ENCODE assay signal across 26 cellular contexts in genomic region chr2:24365826-24366225, GRCh38. TPM values are rescaled to one million over a fixed set of nuclear protein-coding genes. Genes with fewer than 3 reads are reported as not detected.
DNase-seq lines count a peak whose midpoint lies in the region; ATAC-seq and TF ChIP-seq lines count a peak whose summit lies in the region.
"Had no signal": no experiment of that assay in that cellular context is flagged by ENCODE, and none has a peak within 500 bp of the region (broad histone marks: within the 10 kb centered on the region; RNA-seq: fewer than 3 reads in every experiment).

No MANE protein-coding gene starts in this region.

- ATAC-seq in activated B cell treated with CpG ODN at 0.5 μM for 24 hours (ENCODE audit: low read depth) (no peak), left lung (no peak), HG02588 (IDR thresholded peaks at IDR 0.05; ENCODE audit: unreplicated experiment) (no peak)
- ATAC-seq: activated CD8-positive, alpha-beta memory T cell treated with anti-CD3 and anti-CD28 coated beads, Interleukin-2, amount 10 ng/mL, durations not matched to agents 7 days and 5 days; effector memory CD8-positive, alpha-beta T cell; natural killer cell treated with Interleukin-12 subunit alpha and Interleukin-12 subunit beta and Interleukin-15 and Interleukin-18, amount 100 ng/mL, for 72 hours; stimulated activated effector memory CD8-positive, alpha-beta T cell treated with anti-CD3 and anti-CD28 coated beads, Interleukin-12 subunit alpha, Interleukin-12 subunit beta, amount 100 ng/mL, for 72 hours had no signal

- CTCF ChIA-PET in activated B cell treated with CpG ODN at 0.5 μM for 24 hours (lab: Charles Lee) = no interaction called here

- TF ChIP-seq CTCF in activated B cell treated with CpG ODN at 0.5 μM for 24 hours (IDR thresholded peaks at IDR 0.05) = no peak
- no peak for TF ChIP-seq CTCF in left lung (IDR thresholded peaks at IDR 0.05)
- TF ChIP-seq CTCF in stomach (IDR thresholded peaks at IDR 0.05) = no peak

- POLR2A ChIA-PET in activated B cell treated with CpG ODN at 0.5 μM for 24 hours (lab: Charles Lee) = no interaction called here

- TF ChIP-seq EP300 in stomach (IDR thresholded peaks at IDR 0.05) = no peak

- peaks cover 31% of the 10 kb centered on the region for H3K4me1 Mint-ChIP-seq in activated B cell treated with CpG ODN at 0.5 μM for 24 hours
- peaks cover 7% of the 10 kb centered on the region for H3K4me1 Mint-ChIP-seq in T-helper 2 cell treated with Interferon-gamma antibody and Interleukin-4, amounts not matched to agents 5 μg/mL and 100 μg/mL, for 36 hours (ENCODE audit: low read depth)

- peak overlapping the region; percentile 78 for H3K27ac Mint-ChIP-seq in activated B cell treated with CpG ODN at 0.5 μM for 24 hours
- no peak overlapping the region for H3K27ac Mint-ChIP-seq in T-helper 2 cell treated with Interferon-gamma antibody and Interleukin-4, amounts not matched to agents 5 μg/mL and 100 μg/mL, for 36 hours
- H3K27ac Mint-ChIP-seq: activated CD8-positive, alpha-beta memory T cell treated with anti-CD3 and anti-CD28 coated beads, Interleukin-2, amount 10 ng/mL, durations not matched to agents 7 days and 5 days; activated naive CD8-positive, alpha-beta T cell treated with anti-CD3 and anti-CD28 coated beads for 36 hours; activated T-helper 2 cell treated with anti-CD3 and anti-CD28 coated beads, Interferon-gamma antibody, Interleukin-2, Interleukin-4, amounts not matched to agents 10 μg/mL and 5 μg/mL and 100 μg/mL, durations not matched to agents 14 hours and 24 hours and 36 hours; effector memory CD8-positive, alpha-beta T cell; natural killer cell treated with Interleukin-12 subunit alpha and Interleukin-12 subunit beta and Interleukin-15 and Interleukin-18, amount 100 ng/mL, for 72 hours; stimulated activated effector memory CD8-positive, alpha-beta T cell treated with anti-CD3 and anti-CD28 coated beads, Interleukin-12 subunit alpha, Interleukin-12 subunit beta, amount 100 ng/mL, for 72 hours had no signal

- H3K27ac ChIP-seq in left lung = peak overlapping the region; percentile 53 to 62
- H3K27ac ChIP-seq in stomach = peak overlapping the region in 4 of 5 donors; percentile 55 to 78 (median 68)
- H3K27ac ChIP-seq: parathyroid adenoma had no signal

- no peaks in the 10 kb centered on the region for H3K36me3 ChIP-seq in left lung
- H3K36me3 ChIP-seq in stomach = no peaks in the 10 kb centered on the region
- H3K36me3 ChIP-seq: sigmoid colon, thyroid gland had no signal

- H3K27me3 ChIP-seq in left lung (no peaks in the 10 kb centered on the region), stomach (no peaks in the 10 kb centered on the region)
- H3K27me3 ChIP-seq: sigmoid colon, thyroid gland had no signal

- TF ChIP-seq POLR2A in stomach (IDR thresholded peaks at IDR 0.05) = no peak

- no peaks in the 10 kb centered on the region for H3K36me3 Mint-ChIP-seq in activated B cell treated with CpG ODN at 0.5 μM for 24 hours (ENCODE audit: low read depth)
- H3K36me3 Mint-ChIP-seq in T-helper 2 cell treated with Interferon-gamma antibody and Interleukin-4, amounts not matched to agents 5 μg/mL and 100 μg/mL, for 36 hours (ENCODE audit: low read depth) = no peaks in the 10 kb centered on the region
- H3K36me3 Mint-ChIP-seq: activated CD8-positive, alpha-beta memory T cell treated with anti-CD3 and anti-CD28 coated beads, Interleukin-2, amount 10 ng/mL, durations not matched to agents 7 days and 5 days; activated naive CD8-positive, alpha-beta T cell treated with anti-CD3 and anti-CD28 coated beads for 36 hours; natural killer cell treated with Interleukin-12 subunit alpha and Interleukin-12 subunit beta and Interleukin-15 and Interleukin-18, amount 100 ng/mL, for 72 hours; stimulated activated effector memory CD8-positive, alpha-beta T cell treated with anti-CD3 and anti-CD28 coated beads, Interleukin-12 subunit alpha, Interleukin-12 subunit beta, amount 100 ng/mL, for 72 hours had no signal

- WGBS in stomach, 5 donors = 9 to 24% (median 17%) methylated on average over 5 of the region's 5 CpGs

- H3K4me3 Mint-ChIP-seq in activated B cell treated with CpG ODN at 0.5 μM for 24 hours = no peak overlapping the region
- no peak overlapping the region for H3K4me3 Mint-ChIP-seq in T-helper 2 cell treated with Interferon-gamma antibody and Interleukin-4, amounts not matched to agents 5 μg/mL and 100 μg/mL, for 36 hours
- H3K4me3 Mint-ChIP-seq: activated CD8-positive, alpha-beta memory T cell treated with anti-CD3 and anti-CD28 coated beads, Interleukin-2, amount 10 ng/mL, durations not matched to agents 7 days and 5 days; activated naive CD8-positive, alpha-beta T cell treated with anti-CD3 and anti-CD28 coated beads for 36 hours; effector memory CD8-positive, alpha-beta T cell; natural killer cell treated with Interleukin-12 subunit alpha and Interleukin-12 subunit beta and Interleukin-15 and Interleukin-18, amount 100 ng/mL, for 72 hours; stimulated activated effector memory CD8-positive, alpha-beta T cell treated with anti-CD3 and anti-CD28 coated beads, Interleukin-12 subunit alpha, Interleukin-12 subunit beta, amount 100 ng/mL, for 72 hours had no signal

- H3K9me3 ChIP-seq in left lung (no peaks in the 10 kb centered on the region), stomach (no peaks in the 10 kb centered on the region)
- H3K9me3 ChIP-seq: sigmoid colon, thyroid gland had no signal

- H3K4me3 ChIP-seq in left lung (no peak overlapping the region), stomach (no peak overlapping the region)
- H3K4me3 ChIP-seq: sigmoid colon, thyroid gland had no signal

- DNase-seq in NCI-H1092 treated with DMSO at 0.1 percent for 48 hours (lab: John Stamatoyannopoulos, UW) (peak; percentile 2), NCI-H1092 (lab: John Stamatoyannopoulos, UW) (no peak), activated B cell treated with CpG ODN at 0.5 μM for 24 hours (no peak), left lung (no peak), stomach (no peak), hypothalamus (lab: John Stamatoyannopoulos, UW) (no peak)
- DNase-seq in T-helper 2 cell treated with Interferon-gamma antibody and Interleukin-4, amounts not matched to agents 5 μg/mL and 100 μg/mL, for 36 hours (ENCODE audit: low spot score) = no peak
- DNase-seq: activated CD4-positive, alpha-beta T cell treated with anti-CD3 and anti-CD28 coated beads for 48 hours; activated CD8-positive, alpha-beta memory T cell treated with anti-CD3 and anti-CD28 coated beads, Interleukin-2, amount 10 ng/mL, durations not matched to agents 7 days and 5 days; activated naive CD8-positive, alpha-beta T cell treated with anti-CD3 and anti-CD28 coated beads for 36 hours; COR-L47; DMS79 treated with DMSO at 0.1 percent for 48 hours; effector memory CD8-positive, alpha-beta T cell; KG1; kidney glomerular epithelial cell; NCI-H187 treated with DMSO at 0.1 percent for 48 hours; NCI-H226; OCI-M1; SHP77 treated with DMSO at 0.1 percent for 48 hours; sigmoid colon; thyroid gland had no signal

- H3K9me3 Mint-ChIP-seq in activated B cell treated with CpG ODN at 0.5 μM for 24 hours = no peaks in the 10 kb centered on the region
- H3K9me3 Mint-ChIP-seq in T-helper 2 cell treated with Interferon-gamma antibody and Interleukin-4, amounts not matched to agents 5 μg/mL and 100 μg/mL, for 36 hours = no peaks in the 10 kb centered on the region
- H3K9me3 Mint-ChIP-seq: activated naive CD8-positive, alpha-beta T cell treated with anti-CD3 and anti-CD28 coated beads for 36 hours; activated T-helper 2 cell treated with anti-CD3 and anti-CD28 coated beads, Interferon-gamma antibody, Interleukin-2, Interleukin-4, amounts not matched to agents 10 μg/mL and 5 μg/mL and 100 μg/mL, durations not matched to agents 14 hours and 24 hours and 36 hours; effector memory CD8-positive, alpha-beta T cell; natural killer cell treated with Interleukin-12 subunit alpha and Interleukin-12 subunit beta and Interleukin-15 and Interleukin-18, amount 100 ng/mL, for 72 hours; stimulated activated effector memory CD8-positive, alpha-beta T cell treated with anti-CD3 and anti-CD28 coated beads, Interleukin-12 subunit alpha, Interleukin-12 subunit beta, amount 100 ng/mL, for 72 hours had no signal

- no peaks in the 10 kb centered on the region for H3K27me3 Mint-ChIP-seq in activated B cell treated with CpG ODN at 0.5 μM for 24 hours
- H3K27me3 Mint-ChIP-seq in T-helper 2 cell treated with Interferon-gamma antibody and Interleukin-4, amounts not matched to agents 5 μg/mL and 100 μg/mL, for 36 hours (ENCODE audit: low read depth) = peaks cover 2% of the 10 kb centered on the region
- H3K27me3 Mint-ChIP-seq: activated CD8-positive, alpha-beta memory T cell treated with anti-CD3 and anti-CD28 coated beads, Interleukin-2, amount 10 ng/mL, durations not matched to agents 7 days and 5 days; activated naive CD8-positive, alpha-beta T cell treated with anti-CD3 and anti-CD28 coated beads for 36 hours; effector memory CD8-positive, alpha-beta T cell; natural killer cell treated with Interleukin-12 subunit alpha and Interleukin-12 subunit beta and Interleukin-15 and Interleukin-18, amount 100 ng/mL, for 72 hours had no signal

- H3K4me1 ChIP-seq in left lung = peaks cover 9 to 25% of the 10 kb centered on the region in 2 donors
- peaks cover 16 to 26% (median 20%) of the 10 kb centered on the region in 4 donors for H3K4me1 ChIP-seq in stomach
- H3K4me1 ChIP-seq: parathyroid adenoma had no signal

- intact Hi-C loops in activated B cell treated with CpG ODN at 0.5 μM for 24 hours (cut with micrococcal nuclease) = loop anchor here (10.0 kb wide), 1 partner anchor 441 kb away; the partner anchor contains the start of gene ATAD2B
- intact Hi-C loops in left lung (cut with DNase I) = no loop called here
- intact Hi-C loops in stomach (cut with DNase I; ENCODE audit: low total_unique reads) = no loop called here

RNA-seq across cellular contexts. Expression of gene ITSN2, which starts 5.5 kb away (rescaled TPM):
- total RNA-seq in activated B cell treated with CpG ODN at 0.5 μM for 24 hours (147 and 156 TPM in 2 replicates), left lung (10 to 100 TPM; 80.5 to 85.6 TPM), stomach (100 to 1,000 TPM in 2 of 5 donors, 10 to 100 TPM in 3; 14.8 to 216 (median 66.5) TPM)
- 10 to 100 TPM; 14.6 to 30.7 (median 17.9) TPM for polyA plus RNA-seq in stomach
